ENCODE assay signal across 17 cellular contexts in genomic region chr11:22197139-22197893, GRCh38. TPM values are rescaled to one million over a fixed set of nuclear protein-coding genes. Genes with fewer than 3 reads are reported as not detected.
DNase-seq lines count a peak whose midpoint lies in the region; ATAC-seq and TF ChIP-seq lines count a peak whose summit lies in the region.
"Had no signal": no experiment of that assay in that cellular context is flagged by ENCODE, and none has a peak within 500 bp of the region (broad histone marks: within the 10 kb centered on the region; RNA-seq: fewer than 3 reads in every experiment).

No MANE protein-coding gene starts in this region.

- intact Hi-C loops in left cardiac atrium (cut with DNase I) (no loop called here), psoas muscle (cut with DNase I) (no loop called here)

- H3K36me3 ChIP-seq in cardiac muscle cell (no peaks in the 10 kb centered on the region), HEK293 (ENCODE audit: control insufficient read depth in 2 of 2, insufficient read depth in 1 of 2, low read length in 2 of 2) (no peaks in the 10 kb centered on the region), psoas muscle (ENCODE audit: insufficient read depth in 1 of 2, low read depth in 1 of 2) (no peaks in the 10 kb centered on the region), MG63 (no peaks in the 10 kb centered on the region)

- CTCF ChIA-PET in HEK293 (lab: Yijun Ruan, JAX): no interaction called here

- H3K27me3 ChIP-seq in cardiac muscle cell: no peaks in the 10 kb centered on the region
- H3K27me3 ChIP-seq in psoas muscle (ENCODE audit: insufficient read depth in 3 of 3, low read length in 2 of 3): no peaks in the 10 kb centered on the region
- H3K27me3 ChIP-seq in MG63: 0 out of 2 replicates have a peak, but pooled peaks cover 2% of the 10 kb centered on the region

- H3K9me3 ChIP-seq in cardiac muscle cell (ENCODE audit: low read depth) (no peaks in the 10 kb centered on the region), HEK293 (ENCODE audit: control insufficient read depth, insufficient read depth, low read depth, low read length) (no peaks in the 10 kb centered on the region), psoas muscle (no peaks in the 10 kb centered on the region), MG63 (no peaks in the 10 kb centered on the region)

- DNase-seq in cardiac muscle cell (ENCODE audit: low read depth in 1 of 2, low spot score in 1 of 2) (no peak), left cardiac atrium (no peak), epidermal melanocyte (ENCODE audit: insufficient read length, low spot score) (peak; percentile 37), psoas muscle (no peak), NCI-H1436 treated with DMSO at 0.1 percent for 48 hours (lab: John Stamatoyannopoulos, UW) (no peak), MG63 (no peak)
- DNase-seq: DMS79 treated with DMSO at 0.1 percent for 48 hours; GM23248; H9; NCI-H1105 treated with DMSO at 0.1 percent for 48 hours; NCI-H1694; NCI-H69; NK-92 treated with Interleukin-12 subunit alpha and Interleukin-12 subunit beta, amount 100 ng/mL, for 24 hours had no signal

- POLR2A ChIA-PET in HEK293 (lab: Yijun Ruan, JAX): no interaction called here

- H3K4me3 ChIP-seq in cardiac muscle cell: no peak overlapping the region
- H3K4me3 ChIP-seq in HEK293 (ENCODE audit: low read depth, low read length): no peak overlapping the region
- peak overlapping the region; percentile 15 for H3K4me3 ChIP-seq in psoas muscle
- no peak overlapping the region for H3K4me3 ChIP-seq in MG63
- H3K4me3 ChIP-seq: GM23248 had no signal

- WGBS in psoas muscle, 3 donors: 32 to 43% (median 38%) methylated on average over 4 of the region's 4 CpGs

- ATAC-seq in left cardiac atrium (no peak), psoas muscle (peak in 2 of 4 donors; percentile 44 to 52), GM18517 (IDR thresholded peaks at IDR 0.05; ENCODE audit: unreplicated experiment) (no peak)

- H3K4me1 ChIP-seq in cardiac muscle cell (ENCODE audit: low read depth) (peaks cover 15% of the 10 kb centered on the region), HEK293 (ENCODE audit: control insufficient read depth, insufficient read depth, low read length) (peaks cover 4% of the 10 kb centered on the region), psoas muscle (peaks cover 36% of the 10 kb centered on the region)

- H3K27ac ChIP-seq in cardiac muscle cell: peak overlapping the region; percentile 19
- H3K27ac ChIP-seq in HEK293 (ENCODE audit: extremely low read depth, low read depth, low read length): no peak overlapping the region
- peak overlapping the region; percentile 93 for H3K27ac ChIP-seq in psoas muscle
- H3K27ac ChIP-seq: GM23248, RWPE1 had no signal

- TF ChIP-seq CTCF in cardiac muscle cell (IDR thresholded peaks at IDR 0.05; ENCODE audit: low read depth, low read length) (no peak), HEK293 (tag by site-specific recombination; IDR thresholded peaks at IDR 0.05) (no peak), psoas muscle (IDR thresholded peaks at IDR 0.05) (no peak)

TF ChIP-seq in HEK293, 187 proteins besides CTCF, POLR2A, EP300 and RAD21:
- no peak for TF ChIP-seq ZNF600 (tag by site-specific recombination; IDR thresholded peaks at IDR 0.05)
- 0 out of 2 replicates have a peak, but pooled peaks have one; percentile 19 for TF ChIP-seq PRDM6 (tag by site-specific recombination; IDR thresholded peaks at IDR 0.05)

RNA-seq across cellular contexts. Expression of gene ANO5, which starts 4.4 kb away (rescaled TPM):
- total RNA-seq in cardiac muscle cell (6.2 and 10.9 TPM in 2 replicates), left cardiac atrium (10 to 100 TPM; 37.5 to 49.2 TPM), psoas muscle (10 to 100 TPM; 28.8 to 52.1 (median 40.6) TPM)
- polyA plus RNA-seq in cardiac muscle cell (5.3 and 7.9 TPM in 2 replicates), psoas muscle (10 to 100 TPM in 2 of 3 donors, 1 to 10 TPM in 1; 2.6 to 15.9 (median 10.0) TPM)
- not detected in 2 replicates for total RNA-seq in MG63 (2014; rRNA removed; shearing (Covaris generic); ENCODE audit: low replicate concordance)
- total RNA-seq: GM23248, LHCN-M2 had no signal
- polyA plus RNA-seq: GM23248 had no signal
